ENCODE assay signal across 15 cellular contexts in genomic region chrX:105608745-105609144, GRCh38.
"Had no signal": no experiment of that assay in that cellular context is flagged by ENCODE, and none has a peak within 500 bp of the region (broad histone marks: within the 10 kb centered on the region; RNA-seq: fewer than 3 reads in every experiment).

No MANE protein-coding gene starts in this region.

- H3K4me3 ChIP-seq: dorsolateral prefrontal cortex, thyroid gland had no signal

- H3K9me3 ChIP-seq: neutrophil, thyroid gland had no signal

- H3K4me1 ChIP-seq: parathyroid adenoma, thyroid gland had no signal

- H3K27ac ChIP-seq: dorsolateral prefrontal cortex, neutrophil, parathyroid adenoma, thyroid gland had no signal

- DNase-seq: activated B cell treated with CpG ODN at 0.5 μM for 24 hours; activated CD4-positive, alpha-beta T cell treated with anti-CD3 and anti-CD28 coated beads, Interleukin-2, amount 10 ng/mL, durations not matched to agents 24 days and 14 days; activated CD8-positive, alpha-beta memory T cell treated with anti-CD3 and anti-CD28 coated beads, Interleukin-2, amount 50 U/mL, for 48 hours; activated gamma-delta T cell; activated T-cell treated with anti-CD3 and anti-CD28 coated beads, Interleukin-2, amount 50 U/mL, for 72 hours; amygdala; dorsolateral prefrontal cortex; endodermal cell; immature natural killer cell; natural killer cell; thyroid gland had no signal

- H3K36me3 ChIP-seq: neutrophil, thyroid gland had no signal

- H3K9ac ChIP-seq: parathyroid adenoma had no signal

- H3K27me3 ChIP-seq: neutrophil, thyroid gland had no signal

- ATAC-seq: activated naive CD4-positive, alpha-beta T cell treated with anti-CD3 and anti-CD28 coated beads, Interleukin-2, amount 50 U/mL, for 72 hours; activated T-cell treated with anti-CD3 and anti-CD28 coated beads, Interleukin-2, amount 50 U/mL, for 72 hours; natural killer cell; stimulated activated memory B cell treated with anti-CD40 and anti-IgM and Interleukin-4, amounts not matched to agents 10 μg/mL and 1 μg/mL and 100 μg/mL, for 72 hours had no signal
